37 cellular contexts compared by ENCODE assay signal in the genomic region with DNA sequence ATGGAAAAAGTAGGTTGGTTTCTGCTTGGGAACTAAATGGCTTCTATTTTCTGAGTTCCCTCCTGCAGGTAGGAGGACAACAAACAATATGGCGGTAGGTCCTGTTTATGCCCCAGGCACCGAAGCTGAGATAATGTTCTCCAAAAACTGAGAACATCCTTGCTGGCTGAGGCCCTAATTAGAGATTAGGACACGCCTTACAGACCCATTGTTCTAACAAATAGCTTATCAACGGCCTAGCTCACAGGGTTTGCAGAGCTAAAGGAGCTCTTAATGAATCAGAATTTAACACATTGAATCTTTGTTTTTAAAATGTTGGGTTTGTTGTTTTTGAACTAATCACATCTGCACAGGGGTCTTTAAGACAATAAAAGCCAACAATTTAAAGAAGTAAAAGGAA. TPM values are rescaled to one million over a fixed set of nuclear protein-coding genes. Genes with fewer than 3 reads are reported as not detected.
"Had no signal": no experiment of that assay in that cellular context is flagged by ENCODE, and none has a peak within 500 bp of the region (broad histone marks: within the 10 kb centered on the region; RNA-seq: fewer than 3 reads in every experiment).

No MANE protein-coding gene starts in this region.

- H3K27ac Mint-ChIP-seq: activated B cell treated with CpG ODN at 0.5 μM for 24 hours; activated CD8-positive, alpha-beta T cell treated with anti-CD3 and anti-CD28 coated beads for 36 hours; activated naive CD8-positive, alpha-beta T cell; activated T-helper 17 cell treated with anti-CD3 and anti-CD28 coated beads, Interleukin-2, amount 50 U/mL, for 72 hours; T-helper 17 cell; T-helper 2 cell treated with Interferon-gamma antibody and Interleukin-4, amounts not matched to agents 5 μg/mL and 100 μg/mL, for 36 hours had no signal

- H3K9me3 ChIP-seq: esophagus muscularis mucosa, gastrocnemius medialis, heart left ventricle had no signal

- H3K4me3 Mint-ChIP-seq: activated B cell treated with CpG ODN at 0.5 μM for 24 hours; activated CD8-positive, alpha-beta T cell treated with anti-CD3 and anti-CD28 coated beads for 36 hours; activated naive CD8-positive, alpha-beta T cell; activated T-cell treated with anti-CD3 and anti-CD28 coated beads, Interleukin-2, amount 50 U/mL, for 4 hours; activated T-helper 17 cell treated with anti-CD3 and anti-CD28 coated beads, Interleukin-2, amount 50 U/mL, for 72 hours; central memory CD8-positive, alpha-beta T cell; T-helper 17 cell; T-helper 2 cell treated with Interferon-gamma antibody and Interleukin-4, amounts not matched to agents 5 μg/mL and 100 μg/mL, for 36 hours had no signal

- H3K36me3 Mint-ChIP-seq: activated naive CD8-positive, alpha-beta T cell had no signal

- H3K4me1 Mint-ChIP-seq: activated B cell treated with CpG ODN at 0.5 μM for 24 hours; activated T-helper 17 cell treated with anti-CD3 and anti-CD28 coated beads, Interleukin-2, amount 50 U/mL, for 72 hours; central memory CD8-positive, alpha-beta T cell; T-helper 17 cell had no signal

- H3K27ac ChIP-seq: brain microvascular endothelial cell, esophagus muscularis mucosa, foreskin keratinocyte, gastrocnemius medialis, heart left ventricle, WERI-Rb-1 had no signal

- H3K4me3 ChIP-seq: esophagus muscularis mucosa, gastrocnemius medialis, heart left ventricle had no signal

- DNase-seq: activated B cell treated with CpG ODN at 0.5 μM for 24 hours; activated CD4-positive, alpha-beta T cell treated with anti-CD3 and anti-CD28 coated beads for 48 hours; activated CD4-positive, alpha-beta T cell treated with anti-CD3 and anti-CD28 coated beads, Interleukin-2, amount 50 U/mL, for 1 hour; activated CD4-positive, alpha-beta T cell treated with anti-CD3 and anti-CD28 coated beads, Interleukin-2, amount 50 U/mL, for 48 hours; activated CD8-positive, alpha-beta memory T cell treated with anti-CD3 and anti-CD28 coated beads for 24 hours; activated CD8-positive, alpha-beta T cell treated with anti-CD3 and anti-CD28 coated beads for 36 hours; activated effector memory CD4-positive, alpha-beta T cell treated with Interleukin-2 at 50 U/mL for 16 hours; activated gamma-delta T cell treated with Interleukin-2 at 50 U/mL for 16 hours; activated naive CD4-positive, alpha-beta T cell treated with anti-CD3 and anti-CD28 coated beads, Interleukin-2, amount 50 U/mL, for 16 hours; activated naive CD4-positive, alpha-beta T cell treated with Interleukin-2 at 50 U/mL for 16 hours; activated T-cell treated with anti-CD3 and anti-CD28 coated beads, Interleukin-2, amount 50 U/mL, for 4 hours; amniotic stem cell; anterior cingulate cortex; brain microvascular endothelial cell; cortex of kidney; dermis blood vessel endothelial cell; effector CD4-positive, alpha-beta T cell; erythroblast; foreskin keratinocyte; gastrocnemius medialis; glutamatergic neuron; heart left ventricle; T-helper 1 cell; T-helper 17 cell; T1000; WERI-Rb-1 had no signal

- H3K36me3 ChIP-seq: brain microvascular endothelial cell, esophagus muscularis mucosa, gastrocnemius medialis, heart left ventricle, WERI-Rb-1 had no signal

- ATAC-seq: activated CD4-positive, CD25-positive, alpha-beta regulatory T cell treated with anti-CD3 and anti-CD28 coated beads, Interleukin-2, amount 50 U/mL, for 24 hours; activated CD8-positive, alpha-beta T cell treated with anti-CD3 and anti-CD28 coated beads for 36 hours; activated T-cell treated with anti-CD3 and anti-CD28 coated beads, Interleukin-2, amount 50 U/mL, for 4 hours; activated T-helper 17 cell treated with anti-CD3 and anti-CD28 coated beads, Interleukin-2, amount 50 U/mL, for 72 hours; foreskin keratinocyte; gastrocnemius medialis; heart left ventricle; T-helper 17 cell had no signal

- H3K27me3 ChIP-seq: brain microvascular endothelial cell had no signal

- H3K4me1 ChIP-seq: esophagus muscularis mucosa, foreskin keratinocyte, gastrocnemius medialis, heart left ventricle had no signal

- H3K9me3 Mint-ChIP-seq: activated B cell treated with CpG ODN at 0.5 μM for 24 hours; activated CD8-positive, alpha-beta T cell treated with anti-CD3 and anti-CD28 coated beads for 36 hours; activated T-cell treated with anti-CD3 and anti-CD28 coated beads, Interleukin-2, amount 50 U/mL, for 4 hours; activated T-helper 17 cell treated with anti-CD3 and anti-CD28 coated beads, Interleukin-2, amount 50 U/mL, for 72 hours; central memory CD8-positive, alpha-beta T cell; T-helper 2 cell treated with Interferon-gamma antibody and Interleukin-4, amounts not matched to agents 5 μg/mL and 100 μg/mL, for 36 hours had no signal

RNA-seq across cellular contexts. Expression of gene HTR5A, which starts 37.0 kb away (rescaled TPM):
- total RNA-seq: activated B cell treated with CpG ODN at 0.5 μM for 24 hours; activated CD8-positive, alpha-beta T cell treated with anti-CD3 and anti-CD28 coated beads for 36 hours; activated T-cell treated with anti-CD3 and anti-CD28 coated beads, Interleukin-2, amount 50 U/mL, for 4 hours; activated T-helper 17 cell treated with anti-CD3 and anti-CD28 coated beads, Interleukin-2, amount 50 U/mL, for 72 hours; astrocyte; bronchial epithelial cell; cardiac septum; chondrocyte; dermis blood vessel endothelial cell; esophagus muscularis mucosa; foreskin keratinocyte; gastrocnemius medialis; heart left ventricle; T-helper 17 cell had no signal
- polyA plus RNA-seq: adipose tissue, foreskin keratinocyte, heart left ventricle had no signal
